In the genomic region with DNA sequence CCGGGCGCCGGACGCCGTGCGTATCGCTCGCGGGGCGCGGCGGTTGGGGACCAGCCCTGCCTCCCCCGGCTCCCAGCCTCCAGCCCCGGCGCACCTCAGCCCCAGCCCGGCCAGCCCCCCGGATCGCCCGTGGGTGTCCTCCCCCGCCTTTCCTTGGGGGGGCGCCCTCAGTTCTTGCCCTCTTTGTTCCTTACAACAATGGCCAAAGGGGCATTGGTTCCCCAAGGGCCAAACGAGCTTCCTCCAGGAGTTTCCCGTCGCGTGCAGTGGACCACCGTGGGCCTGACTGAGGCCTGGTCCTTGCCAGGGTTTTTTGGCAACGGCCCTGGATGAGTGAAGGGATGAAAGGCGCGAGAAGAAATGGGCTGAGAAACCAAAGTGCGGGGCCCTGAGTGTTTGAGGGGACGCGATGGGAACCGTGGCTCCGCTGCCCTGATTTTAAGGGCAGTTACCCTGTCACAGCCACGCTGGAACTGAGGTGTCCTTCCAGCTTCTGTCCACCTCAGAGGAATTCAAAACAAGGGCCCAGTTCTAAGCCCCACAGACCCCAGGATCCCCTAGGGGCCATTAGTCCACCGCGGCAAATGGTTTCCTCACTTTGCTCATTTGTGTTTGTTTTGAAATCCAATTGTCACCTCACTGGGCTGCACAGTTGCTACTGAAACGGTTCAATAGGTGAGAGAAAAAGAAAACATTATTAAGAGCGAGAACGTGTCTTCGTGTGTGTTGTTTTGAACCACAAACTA, we compare ENCODE assay signal across 1 cellular context.
TF ChIP-seq lines count a peak whose summit lies in the region.

No MANE protein-coding gene starts in this region.

TF ChIP-seq in HEK293, 187 proteins besides CTCF, POLR2A, EP300 and RAD21 (continued from another document and continues in another):
- TF ChIP-seq ZNF473 (tag by site-specific recombination; IDR thresholded peaks at IDR 0.05) (no peak), KLF17 (tag by site-specific recombination; IDR thresholded peaks at IDR 0.05) (no peak), GLIS2 (tag by site-specific recombination; IDR thresholded peaks at IDR 0.05) (peak; percentile 87), BCL11A (tag by site-specific recombination; IDR thresholded peaks at IDR 0.05; ENCODE audit: low read depth) (no peak), ZBTB7A (tag by site-specific recombination; IDR thresholded peaks at IDR 0.05; ENCODE audit: low read depth) (no peak), ZFP37 (tag by site-specific recombination; IDR thresholded peaks at IDR 0.05) (no peak), ZBTB8A (tag by site-specific recombination; IDR thresholded peaks at IDR 0.05) (peak; percentile 91), ZNF175 (tag by site-specific recombination; IDR thresholded peaks at IDR 0.05) (no peak), ZNF624 (tag by site-specific recombination; IDR thresholded peaks at IDR 0.05) (no peak), MEIS1 (CRISPR knock-in tag; IDR thresholded peaks at IDR 0.05; ENCODE audit: borderline replicate concordance) (no peak), ZNF362 (tag by site-specific recombination; IDR thresholded peaks at IDR 0.05) (no peak), ZNF521 (tag by site-specific recombination; IDR thresholded peaks at IDR 0.05) (no peak), ZNF626 (tag by site-specific recombination; IDR thresholded peaks at IDR 0.05) (no peak), OSR2 (tag by site-specific recombination; IDR thresholded peaks at IDR 0.05) (peak; percentile 62), ZNF324 (tag by site-specific recombination; IDR thresholded peaks at IDR 0.05) (0 out of 2 replicates have a peak, but pooled peaks have one; percentile 37), ZBTB11 (tag by site-specific recombination; conservative IDR thresholded peaks at IDR 0.05; ENCODE audit: low read depth) (no peak; the same call in 1 of the 2 replicates), EGR2 (tag by site-specific recombination; IDR thresholded peaks at IDR 0.05; ENCODE audit: low read depth) (peak; percentile 57; the same call in 1 of the 2 replicates), ZFHX2 (tag by site-specific recombination; conservative IDR thresholded peaks at IDR 0.05) (peak; percentile 74), TRIM28 (IDR thresholded peaks at IDR 0.05; ENCODE audit: borderline replicate concordance, low read length) (no peak), ZNF544 (tag by site-specific recombination; IDR thresholded peaks at IDR 0.05) (no peak), ZFP69B (tag by site-specific recombination; IDR thresholded peaks at IDR 0.05) (no peak), ZNF692 (tag by site-specific recombination; IDR thresholded peaks at IDR 0.05) (no peak), KLF7 (tag by site-specific recombination; IDR thresholded peaks at IDR 0.05; ENCODE audit: borderline replicate concordance) (no peak), ZNF670 (tag by site-specific recombination; IDR thresholded peaks at IDR 0.05; ENCODE audit: low read depth) (no peak), ZNF114 (tag by site-specific recombination; IDR thresholded peaks at IDR 0.05) (no peak), GLIS1 (tag by site-specific recombination; IDR thresholded peaks at IDR 0.05) (peak; percentile 74), ZNF121 (tag by site-specific recombination; IDR thresholded peaks at IDR 0.05) (peak; percentile 12; the same call in 1 of the 2 replicates), ZNF433 (tag by site-specific recombination; IDR thresholded peaks at IDR 0.05; ENCODE audit: low read depth) (no peak), ZNF600 (tag by site-specific recombination; IDR thresholded peaks at IDR 0.05) (no peak), GFI1B (tag by site-specific recombination; IDR thresholded peaks at IDR 0.05) (no peak), ZNF146 (tag by site-specific recombination; IDR thresholded peaks at IDR 0.05) (no peak), ZNF558 (tag by site-specific recombination; IDR thresholded peaks at IDR 0.05) (no peak), ZNF843 (tag by site-specific recombination; IDR thresholded peaks at IDR 0.05) (no peak), ZNF223 (tag by site-specific recombination; IDR thresholded peaks at IDR 0.05) (no peak), IKZF3 (tag by site-specific recombination; IDR thresholded peaks at IDR 0.05) (no peak), ZNF639 (tag by site-specific recombination; IDR thresholded peaks at IDR 0.05) (no peak)
- TF ChIP-seq, protein P1, sequence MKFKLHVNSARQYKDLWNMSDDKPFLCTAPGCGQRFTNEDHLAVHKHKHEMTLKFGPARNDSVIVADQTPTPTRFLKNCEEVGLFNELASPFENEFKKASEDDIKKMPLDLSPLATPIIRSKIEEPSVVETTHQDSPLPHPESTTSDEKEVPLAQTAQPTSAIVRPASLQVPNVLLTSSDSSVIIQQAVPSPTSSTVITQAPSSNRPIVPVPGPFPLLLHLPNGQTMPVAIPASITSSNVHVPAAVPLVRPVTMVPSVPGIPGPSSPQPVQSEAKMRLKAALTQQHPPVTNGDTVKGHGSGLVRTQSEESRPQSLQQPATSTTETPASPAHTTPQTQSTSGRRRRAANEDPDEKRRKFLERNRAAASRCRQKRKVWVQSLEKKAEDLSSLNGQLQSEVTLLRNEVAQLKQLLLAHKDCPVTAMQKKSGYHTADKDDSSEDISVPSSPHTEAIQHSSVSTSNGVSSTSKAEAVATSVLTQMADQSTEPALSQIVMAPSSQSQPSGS (tag by site-specific recombination; IDR thresholded peaks at IDR 0.05; ENCODE audit: low read depth): no peak
- TF ChIP-seq, protein P2, sequence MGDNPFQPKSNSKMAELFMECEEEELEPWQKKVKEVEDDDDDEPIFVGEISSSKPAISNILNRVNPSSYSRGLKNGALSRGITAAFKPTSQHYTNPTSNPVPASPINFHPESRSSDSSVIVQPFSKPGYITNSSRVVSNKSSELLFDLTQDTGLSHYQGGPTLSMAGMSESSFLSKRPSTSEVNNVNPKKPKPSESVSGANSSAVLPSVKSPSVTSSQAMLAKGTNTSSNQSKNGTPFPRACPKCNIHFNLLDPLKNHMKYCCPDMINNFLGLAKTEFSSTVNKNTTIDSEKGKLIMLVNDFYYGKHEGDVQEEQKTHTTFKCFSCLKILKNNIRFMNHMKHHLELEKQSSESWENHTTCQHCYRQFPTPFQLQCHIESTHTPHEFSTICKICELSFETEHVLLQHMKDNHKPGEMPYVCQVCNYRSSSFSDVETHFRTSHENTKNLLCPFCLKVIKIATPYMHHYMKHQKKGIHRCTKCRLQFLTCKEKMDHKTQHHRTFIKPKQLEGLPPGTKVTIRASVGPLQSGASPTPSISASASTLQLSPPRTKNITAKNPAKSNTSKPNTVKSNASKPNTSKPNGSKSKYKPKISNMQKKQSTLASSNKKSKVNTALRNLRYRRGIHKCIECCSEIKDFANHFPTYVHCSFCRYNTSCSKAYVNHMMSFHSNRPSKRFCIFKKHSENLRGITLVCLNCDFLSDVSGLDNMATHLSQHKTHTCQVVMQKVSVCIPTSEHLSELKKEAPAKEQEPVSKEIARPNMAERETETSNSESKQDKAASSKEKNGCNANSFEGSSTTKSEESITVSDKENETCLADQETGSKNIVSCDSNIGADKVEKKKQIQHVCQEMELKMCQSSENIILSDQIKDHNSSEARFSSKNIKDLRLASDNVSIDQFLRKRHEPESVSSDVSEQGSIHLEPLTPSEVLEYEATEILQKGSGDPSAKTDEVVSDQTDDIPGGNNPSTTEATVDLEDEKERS (tag by site-specific recombination; IDR thresholded peaks at IDR 0.05): no peak; the same call in 1 of the 2 replicates
- TF ChIP-seq, protein P3, sequence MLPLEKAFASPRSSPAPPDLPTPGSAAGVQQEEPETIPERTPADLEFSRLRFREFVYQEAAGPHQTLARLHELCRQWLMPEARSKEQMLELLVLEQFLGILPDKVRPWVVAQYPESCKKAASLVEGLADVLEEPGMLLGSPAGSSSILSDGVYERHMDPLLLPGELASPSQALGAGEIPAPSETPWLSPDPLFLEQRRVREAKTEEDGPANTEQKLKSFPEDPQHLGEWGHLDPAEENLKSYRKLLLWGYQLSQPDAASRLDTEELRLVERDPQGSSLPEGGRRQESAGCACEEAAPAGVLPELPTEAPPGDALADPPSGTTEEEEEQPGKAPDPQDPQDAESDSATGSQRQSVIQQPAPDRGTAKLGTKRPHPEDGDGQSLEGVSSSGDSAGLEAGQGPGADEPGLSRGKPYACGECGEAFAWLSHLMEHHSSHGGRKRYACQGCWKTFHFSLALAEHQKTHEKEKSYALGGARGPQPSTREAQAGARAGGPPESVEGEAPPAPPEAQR (tag by site-specific recombination; IDR thresholded peaks at IDR 0.05): no peak
- TF ChIP-seq, protein P4, sequence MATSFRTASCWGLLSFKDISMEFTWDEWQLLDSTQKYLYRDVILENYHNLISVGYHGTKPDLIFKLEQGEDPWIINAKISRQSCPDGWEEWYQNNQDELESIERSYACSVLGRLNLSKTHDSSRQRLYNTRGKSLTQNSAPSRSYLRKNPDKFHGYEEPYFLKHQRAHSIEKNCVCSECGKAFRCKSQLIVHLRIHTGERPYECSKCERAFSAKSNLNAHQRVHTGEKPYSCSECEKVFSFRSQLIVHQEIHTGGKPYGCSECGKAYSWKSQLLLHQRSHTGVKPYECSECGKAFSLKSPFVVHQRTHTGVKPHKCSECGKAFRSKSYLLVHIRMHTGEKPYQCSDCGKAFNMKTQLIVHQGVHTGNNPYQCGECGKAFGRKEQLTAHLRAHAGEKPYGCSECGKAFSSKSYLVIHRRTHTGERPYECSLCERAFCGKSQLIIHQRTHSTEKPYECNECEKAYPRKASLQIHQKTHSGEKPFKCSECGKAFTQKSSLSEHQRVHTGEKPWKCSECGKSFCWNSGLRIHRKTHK (tag by site-specific recombination; IDR thresholded peaks at IDR 0.05): no peak
- TF ChIP-seq, protein P5, sequence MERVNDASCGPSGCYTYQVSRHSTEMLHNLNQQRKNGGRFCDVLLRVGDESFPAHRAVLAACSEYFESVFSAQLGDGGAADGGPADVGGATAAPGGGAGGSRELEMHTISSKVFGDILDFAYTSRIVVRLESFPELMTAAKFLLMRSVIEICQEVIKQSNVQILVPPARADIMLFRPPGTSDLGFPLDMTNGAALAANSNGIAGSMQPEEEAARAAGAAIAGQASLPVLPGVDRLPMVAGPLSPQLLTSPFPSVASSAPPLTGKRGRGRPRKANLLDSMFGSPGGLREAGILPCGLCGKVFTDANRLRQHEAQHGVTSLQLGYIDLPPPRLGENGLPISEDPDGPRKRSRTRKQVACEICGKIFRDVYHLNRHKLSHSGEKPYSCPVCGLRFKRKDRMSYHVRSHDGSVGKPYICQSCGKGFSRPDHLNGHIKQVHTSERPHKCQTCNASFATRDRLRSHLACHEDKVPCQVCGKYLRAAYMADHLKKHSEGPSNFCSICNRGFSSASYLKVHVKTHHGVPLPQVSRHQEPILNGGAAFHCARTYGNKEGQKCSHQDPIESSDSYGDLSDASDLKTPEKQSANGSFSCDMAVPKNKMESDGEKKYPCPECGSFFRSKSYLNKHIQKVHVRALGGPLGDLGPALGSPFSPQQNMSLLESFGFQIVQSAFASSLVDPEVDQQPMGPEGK (tag by site-specific recombination; IDR thresholded peaks at IDR 0.05): peak; percentile 62
